Comparison of ENCODE assay signal across 1 cellular context in the genomic region with DNA sequence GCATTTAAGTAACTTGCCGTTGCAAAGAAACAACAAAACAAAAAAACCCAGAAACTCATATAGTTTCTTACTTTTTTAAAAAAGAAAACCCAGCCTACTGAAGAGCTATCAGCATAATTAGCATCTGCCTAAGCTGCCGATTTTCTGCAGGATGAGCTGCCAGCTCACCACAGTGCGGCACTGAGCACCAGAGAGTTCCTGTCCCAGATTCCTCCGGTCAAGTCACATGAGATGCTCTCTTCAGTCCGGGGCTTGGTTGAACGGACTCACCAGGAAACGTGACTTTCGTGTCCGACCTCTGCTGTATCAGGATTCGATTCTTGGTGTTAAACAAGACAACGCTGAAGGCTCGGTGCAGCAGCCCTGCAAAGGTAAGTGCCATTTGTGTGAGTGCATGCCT.
TF ChIP-seq lines count a peak whose summit lies in the region.

No MANE protein-coding gene starts in this region.

TF ChIP-seq in H1, 55 proteins besides CTCF, POLR2A, EP300 and RAD21:
- TF ChIP-seq NANOG (IDR thresholded peaks at IDR 0.05; ENCODE audit: insufficient read depth, low read depth, low read length, poor library complexity, severe bottlenecking) (no peak), NRF1 (IDR thresholded peaks at IDR 0.05; ENCODE audit: low read depth, low read length) (no peak), FOSL1 (IDR thresholded peaks at IDR 0.05; ENCODE audit: insufficient read depth, low read depth, low read length) (no peak), ASH2L (IDR thresholded peaks at IDR 0.05; ENCODE audit: low read length) (no peak), SAP30 (IDR thresholded peaks at IDR 0.05; ENCODE audit: insufficient read depth, insufficient replicate concordance, low read length) (no peak), RFX5 (IDR thresholded peaks at IDR 0.05; ENCODE audit: borderline replicate concordance, low read depth, low read length) (no peak), KDM5A (IDR thresholded peaks at IDR 0.05; ENCODE audit: low read length) (no peak), TAF7 (optimal IDR thresholded peaks at IDR 0.05; ENCODE audit: borderline replicate concordance, low read depth, low read length) (no peak), ZNF274 (IDR thresholded peaks at IDR 0.05; ENCODE audit: borderline replicate concordance, extremely low read depth, low read length) (no peak), CBX8 (IDR thresholded peaks at IDR 0.05; ENCODE audit: borderline replicate concordance, low read depth, low read length) (no peak), USF2 (IDR thresholded peaks at IDR 0.05; ENCODE audit: low read length) (no peak), HDAC2 (IDR thresholded peaks at IDR 0.05; ENCODE audit: borderline replicate concordance in 1 of 2, low read depth in 2 of 2, low read length in 2 of 2) (no peak)
TF ChIP-seq in H1: peak in this region for 0.
